In the genomic region with DNA sequence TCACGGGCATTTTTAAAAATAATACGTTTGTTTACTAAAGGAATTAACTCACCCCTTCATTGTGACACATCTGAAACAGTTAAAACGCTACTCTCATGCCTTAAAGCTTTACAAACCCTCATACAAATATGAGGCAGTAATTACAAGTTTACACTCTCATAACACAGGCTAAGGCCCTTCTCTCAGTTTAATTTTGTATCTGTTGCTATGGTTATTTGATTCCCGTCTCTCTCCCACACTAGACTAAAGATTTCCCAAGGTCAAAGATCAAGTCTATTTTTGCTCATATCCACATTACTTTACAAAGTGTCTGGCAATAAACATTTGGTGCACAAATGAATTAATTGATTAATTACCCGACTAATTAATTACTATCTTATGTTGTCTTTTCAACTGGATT, we compare ENCODE assay signal across 29 cellular contexts.
"Had no signal": no experiment of that assay in that cellular context is flagged by ENCODE, and none has a peak within 500 bp of the region (broad histone marks: within the 10 kb centered on the region; RNA-seq: fewer than 3 reads in every experiment).

No MANE protein-coding gene starts in this region.

- H3K4me2 ChIP-seq: hepatocyte had no signal

- H3K36me3 ChIP-seq: prostate gland, spleen, uterus had no signal

- DNase-seq: activated CD4-positive, alpha-beta T cell treated with anti-CD3 and anti-CD28 coated beads for 36 hours; activated CD4-positive, CD25-positive, alpha-beta regulatory T cell; activated CD8-positive, alpha-beta memory T cell treated with anti-CD3 and anti-CD28 coated beads, Interleukin-2, amount 10 ng/mL, durations not matched to agents 7 days and 5 days; activated CD8-positive, alpha-beta T cell treated with anti-CD3 and anti-CD28 coated beads, Interleukin-2, amount 10 ng/mL, durations not matched to agents 7 days and 5 days; activated naive CD4-positive, alpha-beta T cell; activated T-cell treated with anti-CD3 and anti-CD28 coated beads, Interleukin-2, amount 50 U/mL, for 48 hours; anterior cingulate cortex; cerebellar nuclear complex; cortex of kidney; foreskin melanocyte; glutamatergic neuron; mesendoderm; mucosa of descending colon; retina; spleen; stimulated activated naive CD4-positive, alpha-beta T cell treated with Interleukin-2 at 50 U/mL for 16 hours; T-helper 1 cell; testis; uterus had no signal

- H3K27ac Mint-ChIP-seq: activated CD4-positive, alpha-beta T cell treated with anti-CD3 and anti-CD28 coated beads for 36 hours; activated CD8-positive, alpha-beta memory T cell treated with anti-CD3 and anti-CD28 coated beads, Interleukin-2, amount 10 ng/mL, durations not matched to agents 7 days and 5 days; activated CD8-positive, alpha-beta T cell treated with anti-CD3 and anti-CD28 coated beads, Interleukin-2, amount 10 ng/mL, durations not matched to agents 7 days and 5 days; activated naive CD8-positive, alpha-beta T cell; activated T-helper 2 cell treated with anti-CD3 and anti-CD28 coated beads, Interferon-gamma antibody, Interleukin-2, Interleukin-4, amounts not matched to agents 10 μg/mL and 5 μg/mL and 100 μg/mL, durations not matched to agents 14 hours and 24 hours and 36 hours; natural killer cell treated with Interleukin-12 subunit alpha and Interleukin-12 subunit beta and Interleukin-15 and Interleukin-18, amount 100 ng/mL, for 72 hours; T-helper 2 cell treated with Interferon-gamma antibody and Interleukin-4, amounts not matched to agents 5 μg/mL and 100 μg/mL, for 36 hours; type B pancreatic cell had no signal

- H3K4me3 Mint-ChIP-seq: activated CD4-positive, alpha-beta T cell treated with anti-CD3 and anti-CD28 coated beads for 36 hours; activated CD8-positive, alpha-beta memory T cell treated with anti-CD3 and anti-CD28 coated beads, Interleukin-2, amount 10 ng/mL, durations not matched to agents 7 days and 5 days; activated CD8-positive, alpha-beta T cell treated with anti-CD3 and anti-CD28 coated beads, Interleukin-2, amount 10 ng/mL, durations not matched to agents 7 days and 5 days; activated naive CD8-positive, alpha-beta T cell; natural killer cell treated with Interleukin-12 subunit alpha and Interleukin-12 subunit beta and Interleukin-15 and Interleukin-18, amount 100 ng/mL, for 72 hours; T-helper 2 cell treated with Interferon-gamma antibody and Interleukin-4, amounts not matched to agents 5 μg/mL and 100 μg/mL, for 36 hours; type B pancreatic cell had no signal

- H3K27me3 Mint-ChIP-seq: activated CD8-positive, alpha-beta memory T cell treated with anti-CD3 and anti-CD28 coated beads, Interleukin-2, amount 10 ng/mL, durations not matched to agents 7 days and 5 days; natural killer cell treated with Interleukin-12 subunit alpha and Interleukin-12 subunit beta and Interleukin-15 and Interleukin-18, amount 100 ng/mL, for 72 hours had no signal

- ATAC-seq: activated CD4-positive, alpha-beta T cell treated with anti-CD3 and anti-CD28 coated beads for 36 hours; activated CD8-positive, alpha-beta memory T cell treated with anti-CD3 and anti-CD28 coated beads, Interleukin-2, amount 10 ng/mL, durations not matched to agents 7 days and 5 days; activated CD8-positive, alpha-beta T cell treated with anti-CD3 and anti-CD28 coated beads, Interleukin-2, amount 10 ng/mL, durations not matched to agents 7 days and 5 days; esophagus mucosa; left lobe of liver; mucosa of descending colon; natural killer cell treated with Interleukin-12 subunit alpha and Interleukin-12 subunit beta and Interleukin-15 and Interleukin-18, amount 100 ng/mL, for 72 hours had no signal

- H3K4me1 Mint-ChIP-seq: activated CD4-positive, alpha-beta T cell treated with anti-CD3 and anti-CD28 coated beads for 36 hours; activated CD8-positive, alpha-beta memory T cell treated with anti-CD3 and anti-CD28 coated beads, Interleukin-2, amount 10 ng/mL, durations not matched to agents 7 days and 5 days had no signal

- H3K27ac ChIP-seq: hepatocyte, spleen, testis had no signal

- H3K79me2 ChIP-seq: hepatocyte had no signal

- H3K27me3 ChIP-seq: hepatocyte, testis, uterus had no signal

- H3K9me3 ChIP-seq: mucosa of descending colon, prostate gland, testis, uterus had no signal

- H3K4me3 ChIP-seq: hepatocyte, lung, mucosa of descending colon, prostate gland, spleen, testis, uterus had no signal

- H3K4me1 ChIP-seq: prostate gland, spleen had no signal

- H2AFZ ChIP-seq: hepatocyte had no signal

- H3K36me3 Mint-ChIP-seq: activated CD8-positive, alpha-beta memory T cell treated with anti-CD3 and anti-CD28 coated beads, Interleukin-2, amount 10 ng/mL, durations not matched to agents 7 days and 5 days; activated naive CD8-positive, alpha-beta T cell; natural killer cell treated with Interleukin-12 subunit alpha and Interleukin-12 subunit beta and Interleukin-15 and Interleukin-18, amount 100 ng/mL, for 72 hours; type B pancreatic cell had no signal
